Comparison of ENCODE assay signal across 18 cellular contexts in the genomic region with DNA sequence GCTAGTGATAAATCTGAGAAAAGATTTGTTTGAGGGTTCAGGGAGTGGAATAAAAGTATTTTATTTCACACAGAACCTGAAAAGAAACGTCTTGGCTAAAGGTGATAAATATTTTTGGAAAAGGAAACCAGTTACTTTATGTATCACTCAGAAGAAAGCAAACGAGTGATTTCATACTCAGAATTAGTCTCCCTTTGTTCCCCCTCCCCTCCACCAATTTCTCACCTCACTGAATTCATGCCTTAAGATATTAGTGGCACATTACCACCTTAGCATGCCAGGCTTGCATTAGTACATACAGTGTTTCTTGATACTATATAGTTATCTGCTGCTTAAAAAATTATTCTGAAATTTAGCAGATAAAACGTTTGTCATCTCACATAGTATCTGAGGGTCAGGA. TPM values are rescaled to one million over a fixed set of nuclear protein-coding genes. Genes with fewer than 3 reads are reported as not detected.
DNase-seq lines count a peak whose midpoint lies in the region; ATAC-seq, FAIRE-seq and TF ChIP-seq lines count a peak whose summit lies in the region.
"Had no signal": no experiment of that assay in that cellular context is flagged by ENCODE, and none has a peak within 500 bp of the region (broad histone marks: within the 10 kb centered on the region; RNA-seq: fewer than 3 reads in every experiment).

No MANE protein-coding gene starts in this region.

- intact Hi-C loops in HepG2 (cut with micrococcal nuclease; ENCODE audit: unreplicated experiment): no loop called here
- intact Hi-C loops in right lobe of liver (cut with DNase I): no loop called here
- intact Hi-C loops in CD4-positive, alpha-beta T cell (cut with DNase I, micrococcal nuclease): no loop called here

- H3K4me3 ChIP-seq in HepG2 (replicated peaks in 1 of 3; ENCODE audit: insufficient read depth in 1 of 3, low read depth in 2 of 3, low read length in 3 of 3) (no peak overlapping the region), right lobe of liver (no peak overlapping the region)
- H3K4me3 ChIP-seq: GM23248 had no signal

- in situ Hi-C loops in HepG2 (cut with HindIII; ENCODE audit: extremely low pct_ligation_motif_present, low pct_unique_long_range_greater_than_20kb): no loop called here

- TF ChIP-seq RAD21 in HepG2 (CRISPR knock-in tag; IDR thresholded peaks at IDR 0.05): no peak

- H3K4me3 Mint-ChIP-seq in activated T-helper 17 cell treated with anti-CD3 and anti-CD28 coated beads, Interleukin-2, amount 50 U/mL, for 72 hours: no peak overlapping the region
- no peak overlapping the region for H3K4me3 Mint-ChIP-seq in stimulated activated effector memory CD8-positive, alpha-beta T cell treated with anti-CD3 and anti-CD28 coated beads, Interleukin-12 subunit alpha, Interleukin-12 subunit beta, amount 100 ng/mL, for 72 hours
- H3K4me3 Mint-ChIP-seq in CD4-positive, alpha-beta T cell: no peak overlapping the region
- H3K4me3 Mint-ChIP-seq: CD8-positive, alpha-beta T cell; H9 had no signal

- H3K27me3 ChIP-seq in HepG2 (ENCODE audit: control insufficient read depth in 1 of 2, insufficient read depth in 2 of 2, low read length in 2 of 2) (no peaks in the 10 kb centered on the region), right lobe of liver (no peaks in the 10 kb centered on the region)
- no peaks in the 10 kb centered on the region for H3K27me3 ChIP-seq in CD4-positive, alpha-beta T cell (ENCODE audit: control insufficient read depth, insufficient read depth, low read length)

- H3K27ac ChIP-seq in HepG2 (ENCODE audit: extremely low read length, insufficient read depth, low read length) (no peak overlapping the region), right lobe of liver (no peak overlapping the region)
- H3K27ac ChIP-seq in CD4-positive, alpha-beta T cell (ENCODE audit: low read depth, low read length): no peak overlapping the region
- H3K27ac ChIP-seq: GM23248 had no signal

- 91% methylated on average over 3 of the region's 3 CpGs for WGBS in HepG2 (ENCODE audit: low lambda C conversion rate)
- WGBS in right lobe of liver (ENCODE audit: insufficient coverage, low coverage, low lambda C conversion rate, missing lambda C conversion rate): 71% methylated on average over 3 of the region's 3 CpGs

- peaks cover 12% of the 10 kb centered on the region for H3K4me1 Mint-ChIP-seq in activated T-helper 17 cell treated with anti-CD3 and anti-CD28 coated beads, Interleukin-2, amount 50 U/mL, for 72 hours
- peaks cover 17% of the 10 kb centered on the region for H3K4me1 Mint-ChIP-seq in stimulated activated effector memory CD8-positive, alpha-beta T cell treated with anti-CD3 and anti-CD28 coated beads, Interleukin-12 subunit alpha, Interleukin-12 subunit beta, amount 100 ng/mL, for 72 hours
- peaks cover 37% of the 10 kb centered on the region for H3K4me1 Mint-ChIP-seq in CD4-positive, alpha-beta T cell (ENCODE audit: low read depth)
- H3K4me1 Mint-ChIP-seq: H9 had no signal

- H3K36me3 Mint-ChIP-seq in activated T-helper 17 cell treated with anti-CD3 and anti-CD28 coated beads, Interleukin-2, amount 50 U/mL, for 72 hours (ENCODE audit: low read depth): peaks cover 95% of the 10 kb centered on the region
- H3K36me3 Mint-ChIP-seq in stimulated activated effector memory CD8-positive, alpha-beta T cell treated with anti-CD3 and anti-CD28 coated beads, Interleukin-12 subunit alpha, Interleukin-12 subunit beta, amount 100 ng/mL, for 72 hours: peaks cover 55% of the 10 kb centered on the region
- peaks cover 97% of the 10 kb centered on the region for H3K36me3 Mint-ChIP-seq in CD4-positive, alpha-beta T cell (ENCODE audit: low read depth)

- no peak for FAIRE-seq in HepG2 (lab: Jason Lieb, UNC)
- FAIRE-seq: GM12892 had no signal

- TF ChIP-seq POLR2A in HepG2 (IDR thresholded peaks at IDR 0.05; ENCODE audit: insufficient read depth in 1 of 2, low read depth in 2 of 2, low read length in 2 of 2) (no peak), right lobe of liver (IDR thresholded peaks at IDR 0.05) (no peak)

- no TSS peak for BruUV-seq in HepG2 (replicated peaks; lab: Mats Ljungman, UMichigan)

- H4K20me1 ChIP-seq in HepG2 (ENCODE audit: insufficient read depth, low read length): no peaks in the 10 kb centered on the region

- H2AFZ ChIP-seq in HepG2 (ENCODE audit: low read length): no peak overlapping the region
- H2AFZ ChIP-seq: GM23248 had no signal

- peaks cover 3% of the 10 kb centered on the region for H3K9me3 Mint-ChIP-seq in activated T-helper 17 cell treated with anti-CD3 and anti-CD28 coated beads, Interleukin-2, amount 50 U/mL, for 72 hours
- peaks cover 4% of the 10 kb centered on the region for H3K9me3 Mint-ChIP-seq in stimulated activated effector memory CD8-positive, alpha-beta T cell treated with anti-CD3 and anti-CD28 coated beads, Interleukin-12 subunit alpha, Interleukin-12 subunit beta, amount 100 ng/mL, for 72 hours
- peaks cover 13% of the 10 kb centered on the region for H3K9me3 Mint-ChIP-seq in CD4-positive, alpha-beta T cell

- CTCF ChIA-PET in HepG2 (lab: Yijun Ruan, JAX; ENCODE audit: low intra/inter-chr PET ratio, low total read pairs): no interaction called here
- CTCF ChIA-PET in CD4-positive, alpha-beta T cell (lab: Charles Lee): no interaction called here

- H3K9ac ChIP-seq in HepG2 (ENCODE audit: insufficient read depth, low read depth, low read length): no peak overlapping the region
- H3K9ac ChIP-seq: GM23248 had no signal

- DNase-seq in HepG2 (ENCODE audit: low spot score) (no peak), right lobe of liver (no peak), COLO829 (ENCODE audit: low spot score) (no peak)
- no peak for DNase-seq in stimulated activated effector memory CD8-positive, alpha-beta T cell treated with anti-CD3 and anti-CD28 coated beads, Interleukin-12 subunit alpha, Interleukin-12 subunit beta, amount 100 ng/mL, for 72 hours (ENCODE audit: low spot score in 2 of 2)
- DNase-seq in CD4-positive, alpha-beta T cell: no peak
- DNase-seq: C1 segment of cervical spinal cord; CD8-positive, alpha-beta T cell; DMS 273 treated with DMSO at 0.1 percent for 48 hours; DMS79; EL; GDM1; GM23248; H9 had no signal

- H3K4me1 ChIP-seq in HepG2 (ENCODE audit: insufficient read depth, low read length): peaks cover 9% of the 10 kb centered on the region
- H3K4me1 ChIP-seq in right lobe of liver: no peaks in the 10 kb centered on the region

- no peak overlapping the region for H3K4me2 ChIP-seq in HepG2 (ENCODE audit: low read depth, low read length)

- POLR2A ChIA-PET in HepG2 (lab: Yijun Ruan, JAX): no interaction called here
- POLR2A ChIA-PET in CD4-positive, alpha-beta T cell (lab: Charles Lee): no interaction called here

- no peak for ATAC-seq in HepG2
- ATAC-seq in right lobe of liver: no peak
- ATAC-seq in GM18868 (IDR thresholded peaks at IDR 0.05; ENCODE audit: unreplicated experiment): peak; percentile 63
- ATAC-seq in activated T-helper 17 cell treated with anti-CD3 and anti-CD28 coated beads, Interleukin-2, amount 50 U/mL, for 72 hours (replicated peaks): peak; percentile 28
- ATAC-seq in stimulated activated effector memory CD8-positive, alpha-beta T cell treated with anti-CD3 and anti-CD28 coated beads, Interleukin-12 subunit alpha, Interleukin-12 subunit beta, amount 100 ng/mL, for 72 hours: peak; percentile 71
- no peak for ATAC-seq in CD4-positive, alpha-beta T cell (ENCODE audit: poor library complexity)
- ATAC-seq in HG03457 (IDR thresholded peaks at IDR 0.05; ENCODE audit: unreplicated experiment): no peak
- ATAC-seq: CD8-positive, alpha-beta T cell; HCT116 had no signal

- no peaks in the 10 kb centered on the region for H3K27me3 Mint-ChIP-seq in activated T-helper 17 cell treated with anti-CD3 and anti-CD28 coated beads, Interleukin-2, amount 50 U/mL, for 72 hours
- no peaks in the 10 kb centered on the region for H3K27me3 Mint-ChIP-seq in CD4-positive, alpha-beta T cell

- TF ChIP-seq EP300 in HepG2 (IDR thresholded peaks at IDR 0.05; ENCODE audit: low read depth in 2 of 2, low read length in 2 of 2): no peak
- TF ChIP-seq EP300 in HepG2 (CRISPR knock-in tag; IDR thresholded peaks at IDR 0.05; ENCODE audit: borderline replicate concordance): no peak

- no peak overlapping the region for H3K27ac Mint-ChIP-seq in activated T-helper 17 cell treated with anti-CD3 and anti-CD28 coated beads, Interleukin-2, amount 50 U/mL, for 72 hours
- H3K27ac Mint-ChIP-seq in stimulated activated effector memory CD8-positive, alpha-beta T cell treated with anti-CD3 and anti-CD28 coated beads, Interleukin-12 subunit alpha, Interleukin-12 subunit beta, amount 100 ng/mL, for 72 hours: no peak overlapping the region
- H3K27ac Mint-ChIP-seq in CD4-positive, alpha-beta T cell: no peak overlapping the region
- H3K27ac Mint-ChIP-seq: CD8-positive, alpha-beta T cell; H9 had no signal

- TF ChIP-seq CTCF in HepG2 (CRISPR knock-in tag; IDR thresholded peaks at IDR 0.05): no peak
- no peak for TF ChIP-seq CTCF in right lobe of liver (IDR thresholded peaks at IDR 0.05)
- no peak for TF ChIP-seq CTCF in CD4-positive, alpha-beta T cell (IDR thresholded peaks at IDR 0.05)

- peaks cover 57% of the 10 kb centered on the region for H3K79me2 ChIP-seq in HepG2 (ENCODE audit: insufficient read depth, low read length)

- peaks cover 23 to 64% of the 10 kb centered on the region in 2 experiments for H3K36me3 ChIP-seq in HepG2 (replicated peaks in 1 of 2; ENCODE audit: control insufficient read depth in 1 of 2, insufficient read depth in 2 of 2, low read length in 2 of 2)
- no peaks in the 10 kb centered on the region for H3K36me3 ChIP-seq in right lobe of liver

- H3K9me3 ChIP-seq in HepG2 (ENCODE audit: low read length) (peaks cover 13% of the 10 kb centered on the region; the same call in 1 of the 2 replicates), right lobe of liver (no peaks in the 10 kb centered on the region)
- H3K9me3 ChIP-seq in CD4-positive, alpha-beta T cell (ENCODE audit: control insufficient read depth, low read length): no peaks in the 10 kb centered on the region

RNA-seq across cellular contexts. Expression of a gene that starts 28.2 kb away (rescaled TPM):
- total RNA-seq in HepG2 (2016; rRNA removed; fragmentation: Illumina TruSeq; extraction: Trizol) (63.0 and 90.7 TPM in 2 replicates), right lobe of liver (1 to 10 TPM; 3.0 to 6.4 (median 4.7) TPM)
- 20.1 and 20.7 TPM in 2 replicates for total RNA-seq in HepG2 (2016; cell fraction: cytosol; rRNA removed; fragmentation: Illumina TruSeq; extraction: Trizol; ENCODE audit: low read depth)
- total RNA-seq in HepG2 (2016; cell fraction: insoluble cytoplasmic fraction; rRNA removed; fragmentation: Illumina TruSeq; extraction: Trizol): 61.4 and 87.9 TPM in 2 replicates
- total RNA-seq in HepG2 (2016; cell fraction: membrane; rRNA removed; fragmentation: Illumina TruSeq; extraction: Trizol): 27.9 and 35.1 TPM in 2 replicates
- 81.7 and 85.9 TPM in 2 replicates for total RNA-seq in HepG2 (2016; cell fraction: nucleus; rRNA removed; fragmentation: Illumina TruSeq; extraction: Trizol)
- polyA plus RNA-seq in HepG2 (2011; rRNA removed): 13.8 and 22.8 TPM in 2 replicates
- polyA plus RNA-seq in HepG2 (2011; cell fraction: cytosol; rRNA removed): 5.6 and 8.4 TPM in 2 replicates
- polyA plus RNA-seq in HepG2 (2011; cell fraction: nucleus; rRNA removed): 11.7 and 14.1 TPM in 2 replicates
- 22.9 and 29.9 TPM in 2 replicates for polyA plus RNA-seq in HepG2 (2012)
- 2.5 and 2.9 TPM in 2 replicates for polyA plus RNA-seq in HepG2 (2016; cell fraction: cytosol; fragmentation: Illumina TruSeq; extraction: Trizol; ENCODE audit: low read depth)
- polyA plus RNA-seq in HepG2 (2016; cell fraction: insoluble cytoplasmic fraction; fragmentation: Illumina TruSeq; extraction: Trizol; ENCODE audit: low read depth): 40.8 and 45.8 TPM in 2 replicates
- polyA plus RNA-seq in HepG2 (2016; cell fraction: membrane; fragmentation: Illumina TruSeq; extraction: Trizol; ENCODE audit: low read depth): 5.2 and 7.8 TPM in 2 replicates
- 71.9 and 74.2 TPM in 2 replicates for polyA plus RNA-seq in HepG2 (2016; cell fraction: nucleus; fragmentation: Illumina TruSeq; extraction: Trizol; ENCODE audit: insufficient read depth, low read depth)
- 8.9 and 9.2 TPM in 2 replicates for polyA minus RNA-seq in HepG2 (2011; rRNA and poly(A)+ RNA removed; ENCODE audit: low replicate concordance)
- 31.6 and 36.1 TPM in 2 replicates for polyA minus RNA-seq in HepG2 (2011; cell fraction: cytosol; rRNA and poly(A)+ RNA removed)
- 92.2 and 121 TPM in 2 replicates for polyA minus RNA-seq in HepG2 (2011; cell fraction: nucleus; rRNA and poly(A)+ RNA removed)
- total RNA-seq in activated T-helper 17 cell treated with anti-CD3 and anti-CD28 coated beads, Interleukin-2, amount 50 U/mL, for 72 hours: 10 to 100 TPM; 30.0 to 40.5 TPM
- 10 to 100 TPM; 23.8 to 24.3 TPM for total RNA-seq in CD4-positive, alpha-beta T cell

RNA-seq across cellular contexts. Expression of a gene that starts 35.0 kb away (rescaled TPM):
- total RNA-seq in HepG2 (2016; rRNA removed; fragmentation: Illumina TruSeq; extraction: Trizol): 256 and 318 TPM in 2 replicates
- total RNA-seq in HepG2 (2016; cell fraction: cytosol; rRNA removed; fragmentation: Illumina TruSeq; extraction: Trizol; ENCODE audit: low read depth): 183 and 191 TPM in 2 replicates
- total RNA-seq in HepG2 (2016; cell fraction: insoluble cytoplasmic fraction; rRNA removed; fragmentation: Illumina TruSeq; extraction: Trizol): 264 and 346 TPM in 2 replicates
- total RNA-seq in HepG2 (2016; cell fraction: membrane; rRNA removed; fragmentation: Illumina TruSeq; extraction: Trizol): 220 and 248 TPM in 2 replicates
- 294 and 317 TPM in 2 replicates for total RNA-seq in HepG2 (2016; cell fraction: nucleus; rRNA removed; fragmentation: Illumina TruSeq; extraction: Trizol)
- 178 and 235 TPM in 2 replicates for polyA plus RNA-seq in HepG2 (2011; rRNA removed)
- polyA plus RNA-seq in HepG2 (2011; cell fraction: cytosol; rRNA removed): 51.8 and 79.2 TPM in 2 replicates
- 111 and 127 TPM in 2 replicates for polyA plus RNA-seq in HepG2 (2011; cell fraction: nucleus; rRNA removed)
- polyA plus RNA-seq in HepG2 (2012): 114 and 153 TPM in 2 replicates
- polyA plus RNA-seq in HepG2 (2016; cell fraction: cytosol; fragmentation: Illumina TruSeq; extraction: Trizol; ENCODE audit: low read depth): 135 and 148 TPM in 2 replicates
- polyA plus RNA-seq in HepG2 (2016; cell fraction: insoluble cytoplasmic fraction; fragmentation: Illumina TruSeq; extraction: Trizol; ENCODE audit: low read depth): 293 and 325 TPM in 2 replicates
- polyA plus RNA-seq in HepG2 (2016; cell fraction: membrane; fragmentation: Illumina TruSeq; extraction: Trizol; ENCODE audit: low read depth): 190 and 203 TPM in 2 replicates
- 291 and 292 TPM in 2 replicates for polyA plus RNA-seq in HepG2 (2016; cell fraction: nucleus; fragmentation: Illumina TruSeq; extraction: Trizol; ENCODE audit: insufficient read depth, low read depth)
- polyA minus RNA-seq in HepG2 (2011; rRNA and poly(A)+ RNA removed; ENCODE audit: low replicate concordance): 24.4 and 68.1 TPM in 2 replicates
- 92.9 and 94.7 TPM in 2 replicates for polyA minus RNA-seq in HepG2 (2011; cell fraction: cytosol; rRNA and poly(A)+ RNA removed)
- polyA minus RNA-seq in HepG2 (2011; cell fraction: nucleus; rRNA and poly(A)+ RNA removed): 849 and 949 TPM in 2 replicates
- 10 to 100 TPM; 26.5 to 44.6 (median 34.8) TPM for total RNA-seq in right lobe of liver
- 10 to 100 TPM; 53.9 to 70.7 TPM for total RNA-seq in activated T-helper 17 cell treated with anti-CD3 and anti-CD28 coated beads, Interleukin-2, amount 50 U/mL, for 72 hours
- total RNA-seq in CD4-positive, alpha-beta T cell: 10 to 100 TPM; 59.0 to 63.6 TPM

Comparison
In these comparisons a context has a peak if more than half of its experiments do, and no peak if none do; other contexts are left out.
1. ATAC-seq: peak in GM18868 (single experiment), activated T-helper 17 cell treated with anti-CD3 and anti-CD28 coated beads, Interleukin-2, amount 50 U/mL, for 72 hours (single experiment) and stimulated activated effector memory CD8-positive, alpha-beta T cell treated with anti-CD3 and anti-CD28 coated beads, Interleukin-12 subunit alpha, Interleukin-12 subunit beta, amount 100 ng/mL, for 72 hours (single experiment); none in HepG2 (single experiment), right lobe of liver (0 of 4), CD4-positive, alpha-beta T cell (single experiment) and HG03457 (single experiment).